In genomic region chr6:28756555-28756918, GRCh38 we compare ENCODE assay signal across 28 cellular contexts.
"Had no signal": no experiment of that assay in that cellular context is flagged by ENCODE, and none has a peak within 500 bp of the region (broad histone marks: within the 10 kb centered on the region; RNA-seq: fewer than 3 reads in every experiment).

No MANE protein-coding gene starts in this region.

- DNase-seq: activated CD4-positive, alpha-beta T cell treated with anti-CD3 and anti-CD28 coated beads for 1 hour; activated CD4-positive, alpha-beta T cell treated with anti-CD3 and anti-CD28 coated beads, Interleukin-2, amount 50 U/mL, for 1 hour; activated CD8-positive, alpha-beta T cell treated with anti-CD3 and anti-CD28 coated beads, Interleukin-2, amount 10 ng/mL, durations not matched to agents 7 days and 5 days; activated gamma-delta T cell; aorta; brain microvascular endothelial cell; effector memory CD4-positive, alpha-beta T cell; hippocampal formation; left ventricle myocardium superior; mammary epithelial cell; naive thymus-derived CD8-positive, alpha-beta T cell; retina; stimulated activated CD4-positive, alpha-beta T cell treated with anti-CD3 and anti-CD28 coated beads, Interleukin-2, amount 100 ng/mL, for 48 hours; stimulated activated CD8-positive, alpha-beta memory T cell treated with anti-CD3 and anti-CD28 coated beads, Interleukin-4, amount 100 ng/mL, for 48 hours; stimulated activated naive B cell treated with anti-CD40 and anti-IgM and Interleukin-4, amounts not matched to agents 10 μg/mL and 1 μg/mL and 100 μg/mL, for 72 hours; transverse colon; uterus; WERI-Rb-1 had no signal

- H3K9me3 Mint-ChIP-seq: activated T-helper 1 cell treated with anti-CD3 and anti-CD28 coated beads, Interleukin-12 subunit alpha, Interleukin-12 subunit beta, Interleukin-2, Interleukin-4 antibody, amounts not matched to agents 30 ng/mL and 10 ng/mL and 1 ng/mL, durations not matched to agents 14 hours and 24 hours and 36 hours; central memory CD8-positive, alpha-beta T cell; mesothelial cell of epicardium had no signal

- ATAC-seq: activated CD8-positive, alpha-beta T cell treated with anti-CD3 and anti-CD28 coated beads, Interleukin-2, amount 10 ng/mL, durations not matched to agents 7 days and 5 days; activated naive CD4-positive, alpha-beta T cell treated with anti-CD3 and anti-CD28 coated beads, Interleukin-2, amount 50 U/mL, for 72 hours; left ventricle myocardium superior; naive thymus-derived CD8-positive, alpha-beta T cell; stimulated activated naive B cell treated with anti-CD40 and anti-IgM and Interleukin-4, amounts not matched to agents 10 μg/mL and 1 μg/mL and 100 μg/mL, for 72 hours had no signal

- H3K4me3 ChIP-seq: esophagus muscularis mucosa, transverse colon, uterus had no signal

- H3K27ac Mint-ChIP-seq: activated CD8-positive, alpha-beta T cell treated with anti-CD3 and anti-CD28 coated beads, Interleukin-2, amount 10 ng/mL, durations not matched to agents 7 days and 5 days; activated naive CD4-positive, alpha-beta T cell treated with anti-CD3 and anti-CD28 coated beads, Interleukin-2, amount 50 U/mL, for 72 hours; activated T-helper 1 cell treated with anti-CD3 and anti-CD28 coated beads, Interleukin-12 subunit alpha, Interleukin-12 subunit beta, Interleukin-2, Interleukin-4 antibody, amounts not matched to agents 30 ng/mL and 10 ng/mL and 1 ng/mL, durations not matched to agents 14 hours and 24 hours and 36 hours; mesothelial cell of epicardium; progenitor cell of endocrine pancreas; stimulated activated naive B cell treated with anti-CD40 and anti-IgM and Interleukin-4, amounts not matched to agents 10 μg/mL and 1 μg/mL and 100 μg/mL, for 72 hours had no signal

- H3K4me1 ChIP-seq: esophagus muscularis mucosa, transverse colon, uterus had no signal

- FAIRE-seq: colon, endothelial cell of umbilical vein, frontal cortex, TTC549 had no signal

- H3K4me3 Mint-ChIP-seq: activated CD8-positive, alpha-beta T cell treated with anti-CD3 and anti-CD28 coated beads, Interleukin-2, amount 10 ng/mL, durations not matched to agents 7 days and 5 days; activated T-helper 1 cell treated with anti-CD3 and anti-CD28 coated beads, Interleukin-12 subunit alpha, Interleukin-12 subunit beta, Interleukin-2, Interleukin-4 antibody, amounts not matched to agents 30 ng/mL and 10 ng/mL and 1 ng/mL, durations not matched to agents 14 hours and 24 hours and 36 hours; central memory CD8-positive, alpha-beta T cell; mesothelial cell of epicardium; naive thymus-derived CD8-positive, alpha-beta T cell; stimulated activated naive B cell treated with anti-CD40 and anti-IgM and Interleukin-4, amounts not matched to agents 10 μg/mL and 1 μg/mL and 100 μg/mL, for 72 hours had no signal

- H3K9me3 ChIP-seq: transverse colon, uterus had no signal

- H3K36me3 Mint-ChIP-seq: mesothelial cell of epicardium; stimulated activated naive B cell treated with anti-CD40 and anti-IgM and Interleukin-4, amounts not matched to agents 10 μg/mL and 1 μg/mL and 100 μg/mL, for 72 hours had no signal

- H3K4me1 Mint-ChIP-seq: central memory CD8-positive, alpha-beta T cell; naive thymus-derived CD8-positive, alpha-beta T cell; stimulated activated naive B cell treated with anti-CD40 and anti-IgM and Interleukin-4, amounts not matched to agents 10 μg/mL and 1 μg/mL and 100 μg/mL, for 72 hours had no signal

- H3K27ac ChIP-seq: brain microvascular endothelial cell, esophagus muscularis mucosa, transverse colon, uterus, WERI-Rb-1 had no signal

- H3K27me3 ChIP-seq: brain microvascular endothelial cell, uterus had no signal

- H3K36me3 ChIP-seq: brain microvascular endothelial cell, esophagus muscularis mucosa, transverse colon, uterus, WERI-Rb-1 had no signal
